11 cellular contexts compared by ENCODE assay signal in genomic region chr1:119345398-119345797, GRCh38. TPM values are rescaled to one million over a fixed set of nuclear protein-coding genes. Genes with fewer than 3 reads are reported as not detected.
"Had no signal": no experiment of that assay in that cellular context is flagged by ENCODE, and none has a peak within 500 bp of the region (broad histone marks: within the 10 kb centered on the region; RNA-seq: fewer than 3 reads in every experiment).

No MANE protein-coding gene starts in this region.

- ATAC-seq: HCT116 had no signal

- H3K36me3 ChIP-seq: HAP-1 had no signal

- DNase-seq: GM23248, GOT3, H7, KBM-7 had no signal

- H3K9me3 ChIP-seq: HAP-1 had no signal

- FAIRE-seq: HTR-8/SVneo had no signal

- H3K4me3 ChIP-seq: GM23248, HAP-1 had no signal

- H3K27ac ChIP-seq: GM23248, KMS-11 had no signal

RNA-seq across cellular contexts. Expression of gene HAO2, which starts 23.2 kb away (rescaled TPM):
- total RNA-seq: GM23248, H4, HT-29 had no signal
- polyA plus RNA-seq: GM23248, IgD-negative memory B cell had no signal
